1 cellular context compared by ENCODE assay signal in the genomic region with DNA sequence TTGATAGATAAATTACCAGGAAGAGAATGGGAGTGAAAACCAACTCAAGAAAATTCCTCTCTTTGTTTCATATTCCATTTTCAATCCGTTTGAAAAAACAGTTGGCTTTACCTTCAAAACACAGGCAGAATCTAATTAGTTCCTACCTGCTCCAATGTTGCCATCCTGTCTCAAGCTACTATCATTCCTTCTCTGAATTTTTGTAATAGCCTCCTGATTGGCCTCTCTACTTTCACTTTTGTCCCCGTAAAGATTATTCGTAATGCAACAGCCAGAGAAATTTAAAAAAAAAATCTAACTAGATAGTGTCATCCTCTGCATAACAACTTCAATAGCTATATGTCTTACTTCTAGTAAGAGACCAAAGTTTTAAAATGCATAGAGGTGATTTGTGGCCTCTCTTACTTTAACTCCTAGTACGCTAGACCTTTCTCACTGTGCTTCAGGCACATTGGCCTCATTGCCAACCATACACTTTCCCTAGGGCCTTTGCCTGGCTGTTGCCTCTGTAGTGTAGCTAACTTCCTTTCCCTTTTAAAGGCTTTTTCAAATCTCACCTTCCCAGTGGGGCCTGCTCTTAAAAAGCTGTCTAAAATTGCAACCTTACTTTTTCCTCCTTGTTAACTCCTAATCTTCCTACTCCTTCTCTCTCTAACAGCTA.
TF ChIP-seq lines count a peak whose summit lies in the region.

No MANE protein-coding gene starts in this region.

TF ChIP-seq in SK-N-SH treated with all-trans-retinoic acid at 6 μM for 48 hours, 23 proteins besides CTCF, POLR2A, EP300 and RAD21 (continued from another document):
- TF ChIP-seq ZFP30 (CRISPR knock-in tag; IDR thresholded peaks at IDR 0.05) (no peak), ZFP3 (CRISPR knock-in tag; IDR thresholded peaks at IDR 0.05) (no peak), ZNF70 (CRISPR knock-in tag; IDR thresholded peaks at IDR 0.05) (no peak), ZC3H10 (CRISPR knock-in tag; IDR thresholded peaks at IDR 0.05) (no peak), SNAI2 (CRISPR knock-in tag; IDR thresholded peaks at IDR 0.05) (no peak)
